In genomic region chr5:150069619-150070276, GRCh38 we compare ENCODE assay signal across 25 cellular contexts. TPM values are rescaled to one million over a fixed set of nuclear protein-coding genes. Genes with fewer than 3 reads are reported as not detected.
"Had no signal": no experiment of that assay in that cellular context is flagged by ENCODE, and none has a peak within 500 bp of the region (broad histone marks: within the 10 kb centered on the region; RNA-seq: fewer than 3 reads in every experiment).

No MANE protein-coding gene starts in this region.

- ATAC-seq: activated CD4-positive, alpha-beta T cell treated with anti-CD3 and anti-CD28 coated beads for 36 hours; left lung; natural killer cell; right cardiac atrium; stimulated activated naive CD8-positive, alpha-beta T cell treated with anti-CD3 and anti-CD28 coated beads, Interleukin-15, Interleukin-2, amounts not matched to agents 100 U/mL and 50 U/mL, for 24 hours had no signal

- H3K36me3 Mint-ChIP-seq: natural killer cell had no signal

- H3K4me1 ChIP-seq: colonic mucosa had no signal

- DNase-seq: activated B cell treated with CpG ODN at 0.5 μM for 24 hours; activated CD4-positive, alpha-beta T cell treated with anti-CD3 and anti-CD28 coated beads for 36 hours; activated CD4-positive, alpha-beta T cell treated with anti-CD3 and anti-CD28 coated beads, Interleukin-2, amount 50 U/mL, for 4 hours; activated CD8-positive, alpha-beta memory T cell treated with anti-CD3 and anti-CD28 coated beads for 24 hours; activated effector memory CD4-positive, alpha-beta T cell treated with Interleukin-2 at 50 U/mL for 16 hours; activated naive CD4-positive, alpha-beta T cell treated with anti-CD3 and anti-CD28 coated beads, Interleukin-2, amount 50 U/mL, for 16 hours; activated T-cell treated with anti-CD3 and anti-CD28 coated beads, Interleukin-2, amount 50 U/mL, for 48 hours; brain microvascular endothelial cell; colonic mucosa; mammary epithelial cell; midbrain; natural killer cell; right cardiac atrium; stimulated activated CD4-positive, alpha-beta T cell treated with anti-CD3 and anti-CD28 coated beads, Interleukin-12 subunit alpha, Interleukin-12 subunit beta, amount 100 ng/mL, for 4 hours; stimulated activated CD4-positive, alpha-beta T cell treated with anti-CD3 and anti-CD28 coated beads, Interleukin-4, amount 100 ng/mL, for 4 hours; stimulated activated naive CD8-positive, alpha-beta T cell treated with anti-CD3 and anti-CD28 coated beads, Interleukin-15, Interleukin-2, amounts not matched to agents 100 U/mL and 50 U/mL, for 24 hours; T-helper 9 cell had no signal

- H3K9me3 ChIP-seq: colonic mucosa, left lung, neutrophil, upper lobe of left lung had no signal

- H3K4me3 ChIP-seq: colonic mucosa, left lung, upper lobe of left lung had no signal

- H3K36me3 ChIP-seq: brain microvascular endothelial cell, colonic mucosa, upper lobe of left lung had no signal

- H3K27me3 Mint-ChIP-seq: activated CD4-positive, alpha-beta T cell treated with anti-CD3 and anti-CD28 coated beads for 36 hours had no signal

- H3K27me3 ChIP-seq: brain microvascular endothelial cell, colonic mucosa, left lung, neutrophil, upper lobe of left lung had no signal

- H3K27ac Mint-ChIP-seq: activated B cell treated with CpG ODN at 0.5 μM for 24 hours; activated CD4-positive, alpha-beta T cell treated with anti-CD3 and anti-CD28 coated beads for 36 hours; natural killer cell had no signal

- H3K4me3 Mint-ChIP-seq: activated B cell treated with CpG ODN at 0.5 μM for 24 hours; activated CD4-positive, alpha-beta T cell treated with anti-CD3 and anti-CD28 coated beads for 36 hours; central memory CD8-positive, alpha-beta T cell; natural killer cell had no signal

- H3K9me3 Mint-ChIP-seq: activated B cell treated with CpG ODN at 0.5 μM for 24 hours; central memory CD8-positive, alpha-beta T cell; natural killer cell had no signal

- H3K27ac ChIP-seq: brain microvascular endothelial cell, colonic mucosa, epithelial cell of prostate, left lung, neutrophil, parathyroid adenoma, upper lobe of left lung had no signal

RNA-seq across cellular contexts. Expression of gene CSF1R, which starts 16.6 kb away (rescaled TPM):
- total RNA-seq: glomerular endothelial cell, pulmonary artery endothelial cell had no signal
